18 cellular contexts compared by ENCODE assay signal in genomic region chr9:9645006-9645405, GRCh38.
DNase-seq lines count a peak whose midpoint lies in the region; ATAC-seq and TF ChIP-seq lines count a peak whose summit lies in the region.
"Had no signal": no experiment of that assay in that cellular context is flagged by ENCODE, and none has a peak within 500 bp of the region (broad histone marks: within the 10 kb centered on the region; RNA-seq: fewer than 3 reads in every experiment).

No MANE protein-coding gene starts in this region.

- H3K9me3 Mint-ChIP-seq in GM23338: no peaks in the 10 kb centered on the region; the same call in 2 of the 3 replicates

- DNase-seq in GM23338 (ENCODE audit: low spot score) (no peak), RPMI8226 (peak; percentile 15), NCI-H524 treated with DMSO at 0.1 percent for 48 hours (lab: John Stamatoyannopoulos, UW) (no peak)
- DNase-seq: ACHN; BE2C; CD4-positive, alpha-beta memory T cell; DND-41; EL; GOT3; H7; HFFc6; IMR-90 had no signal

- ATAC-seq in GM23338 (no peak), HG02642 (IDR thresholded peaks at IDR 0.05; ENCODE audit: poor library complexity, unreplicated experiment) (no peak), GM21619 (IDR thresholded peaks at IDR 0.05; ENCODE audit: unreplicated experiment) (no peak)
- ATAC-seq: HCT116, K562 had no signal

- peaks cover 12 to 20% (median 16%) of the 10 kb centered on the region in 10 experiments for H3K4me1 ChIP-seq in BLaER1 treated with 17β-estradiol and CSF1 and Interleukin-3, amounts not matched to agents 10 nM and 100 nM
- no peaks in the 10 kb centered on the region for H3K4me1 ChIP-seq in GM23338 (ENCODE audit: insufficient read depth)
- H3K4me1 ChIP-seq: BE2C had no signal

- H4K20me1 ChIP-seq in BLaER1 treated with 17β-estradiol and CSF1 and Interleukin-3, amounts not matched to agents 10 nM and 100 nM: no peaks in the 10 kb centered on the region; a peak in 1 of 22 replicates
- no peaks in the 10 kb centered on the region for H4K20me1 ChIP-seq in GM23338 (replicated peaks; ENCODE audit: insufficient read depth)

- H3K9ac ChIP-seq in BLaER1 treated with 17β-estradiol and CSF1 and Interleukin-3, amounts not matched to agents 10 nM and 100 nM: no peak overlapping the region

- no peak overlapping the region for H3K4me3 Mint-ChIP-seq in GM23338
- H3K4me3 Mint-ChIP-seq: CD14-positive monocyte; CD4-positive, alpha-beta memory T cell; HFFc6 had no signal

- H3K27me3 ChIP-seq in BLaER1 treated with 17β-estradiol and CSF1 and Interleukin-3, amounts not matched to agents 10 nM and 100 nM: no peaks in the 10 kb centered on the region
- H3K27me3 ChIP-seq in GM23338 (ENCODE audit: insufficient read depth): no peaks in the 10 kb centered on the region
- H3K27me3 ChIP-seq: BE2C had no signal

- H3K4me1 Mint-ChIP-seq in GM23338: no peaks in the 10 kb centered on the region
- H3K4me1 Mint-ChIP-seq: CD14-positive monocyte; CD4-positive, alpha-beta memory T cell had no signal

- H3K36me3 ChIP-seq in BLaER1 treated with 17β-estradiol and CSF1 and Interleukin-3, amounts not matched to agents 10 nM and 100 nM: no peaks in the 10 kb centered on the region
- H3K36me3 ChIP-seq in GM23338 (ENCODE audit: insufficient read depth): no peaks in the 10 kb centered on the region
- H3K36me3 ChIP-seq: BE2C had no signal

- no peaks in the 10 kb centered on the region for H3F3A ChIP-seq in GM23338 (replicated peaks; ENCODE audit: low read depth)

- H3K4me3 ChIP-seq in BLaER1 treated with 17β-estradiol and CSF1 and Interleukin-3, amounts not matched to agents 10 nM and 100 nM: no peak overlapping the region
- no peak overlapping the region for H3K4me3 ChIP-seq in GM23338
- H3K4me3 ChIP-seq: K562 had no signal

- no peaks in the 10 kb centered on the region for H3K36me3 Mint-ChIP-seq in GM23338 (ENCODE audit: low read depth)
- H3K36me3 Mint-ChIP-seq: CD14-positive monocyte; CD4-positive, alpha-beta memory T cell had no signal

- H3K79me2 ChIP-seq in GM23338 (replicated peaks; ENCODE audit: insufficient read depth): no peaks in the 10 kb centered on the region

- H3K9me3 ChIP-seq in BLaER1 treated with 17β-estradiol and CSF1 and Interleukin-3, amounts not matched to agents 10 nM and 100 nM (replicated peaks in 1 of 11): no peaks in the 10 kb centered on the region
- H3K9me3 ChIP-seq: BE2C had no signal

- H3K4me2 ChIP-seq in BLaER1 treated with 17β-estradiol and CSF1 and Interleukin-3, amounts not matched to agents 10 nM and 100 nM: peak overlapping the region; percentile 23 to 81 (median 54); a peak in 21 of 22 replicates
- H3K4me2 ChIP-seq in GM23338: no peak overlapping the region

- H3K27ac ChIP-seq in BLaER1 treated with 17β-estradiol and CSF1 and Interleukin-3, amounts not matched to agents 10 nM and 100 nM: no peak overlapping the region
- no peak overlapping the region for H3K27ac ChIP-seq in GM23338 (ENCODE audit: low read depth)

- TF ChIP-seq CTCF in GM23338 (conservative IDR thresholded peaks at IDR 0.05; ENCODE audit: low read depth in 2 of 2): no peak

- H3K9me2 ChIP-seq in GM23338 (ENCODE audit: insufficient read depth): no peaks in the 10 kb centered on the region; the same call in 1 of the 2 replicates

- peak overlapping the region; percentile 72 for H2AFZ ChIP-seq in GM23338

- no peak overlapping the region for H3K27ac Mint-ChIP-seq in GM23338
- H3K27ac Mint-ChIP-seq: CD4-positive, alpha-beta memory T cell; HFFc6 had no signal

- peaks cover 1% of the 10 kb centered on the region for H3K27me3 Mint-ChIP-seq in GM23338 (ENCODE audit: insufficient read depth, low read depth, poor library complexity)
- H3K27me3 Mint-ChIP-seq: CD4-positive, alpha-beta memory T cell had no signal

TF ChIP-seq in GM23338, 12 proteins besides CTCF, POLR2A, EP300 and RAD21 (continues in another document):
- no peak for TF ChIP-seq NANOG (IDR thresholded peaks at IDR 0.05; ENCODE audit: borderline replicate concordance)
- TF ChIP-seq STAT1 (IDR thresholded peaks at IDR 0.05; ENCODE audit: unreplicated experiment): no peak
- TF ChIP-seq POLR2AphosphoS5 (IDR thresholded peaks at IDR 0.05; ENCODE audit: low read depth): no peak
- no peak for TF ChIP-seq ETS1 (IDR thresholded peaks at IDR 0.05)
- TF ChIP-seq EZH2 (IDR thresholded peaks at IDR 0.05; ENCODE audit: low read depth, unreplicated experiment): no peak
- no peak for TF ChIP-seq CREB1 (CRISPR knock-in tag; IDR thresholded peaks at IDR 0.05; ENCODE audit: low read depth)
- TF ChIP-seq ZNF331 (CRISPR knock-in tag; IDR thresholded peaks at IDR 0.05; ENCODE audit: low read depth): no peak
- TF ChIP-seq EZH2phosphoT487 (IDR thresholded peaks at IDR 0.05; ENCODE audit: unreplicated experiment): no peak
- no peak for TF ChIP-seq ZNF462 (CRISPR knock-in tag; IDR thresholded peaks at IDR 0.05)
- no peak for TF ChIP-seq ZNF114 (CRISPR knock-in tag; IDR thresholded peaks at IDR 0.05)
- no peak for TF ChIP-seq JUNB (IDR thresholded peaks at IDR 0.05; ENCODE audit: unreplicated experiment)
